ENCODE assay signal across 1 cellular context in genomic region chr5:177372910-177373309, GRCh38.
TF ChIP-seq lines count a peak whose summit lies in the region.

No MANE protein-coding gene starts in this region.

TF ChIP-seq in HepG2, 621 proteins besides CTCF, POLR2A, EP300 and RAD21:
- TF ChIP-seq NR3C1 (CRISPR knock-in tag; IDR thresholded peaks at IDR 0.05) (no peak), CSRNP1 (CRISPR knock-in tag; IDR thresholded peaks at IDR 0.05) (no peak), ZFP41 (CRISPR knock-in tag; IDR thresholded peaks at IDR 0.05; ENCODE audit: borderline replicate concordance) (no peak), ARNT2 (CRISPR knock-in tag; IDR thresholded peaks at IDR 0.05; ENCODE audit: low read depth) (no peak), ZNF615 (CRISPR knock-in tag; IDR thresholded peaks at IDR 0.05; ENCODE audit: borderline replicate concordance) (no peak), PREB (CRISPR knock-in tag; IDR thresholded peaks at IDR 0.05) (no peak), ZNF576 (CRISPR knock-in tag; IDR thresholded peaks at IDR 0.05) (no peak), ATF7 (IDR thresholded peaks at IDR 0.05) (no peak), ATF7 (CRISPR knock-in tag; IDR thresholded peaks at IDR 0.05) (no peak), HDAC2 (CRISPR knock-in tag; IDR thresholded peaks at IDR 0.05) (no peak), HDAC6 (IDR thresholded peaks at IDR 0.05; ENCODE audit: low read depth, low read length) (no peak), EHMT2 (IDR thresholded peaks at IDR 0.05; ENCODE audit: borderline replicate concordance, low read depth, low read length) (no peak), CENPBD1 (CRISPR knock-in tag; IDR thresholded peaks at IDR 0.05; ENCODE audit: borderline replicate concordance, low read depth) (no peak), SNAI1 (CRISPR knock-in tag; IDR thresholded peaks at IDR 0.05; ENCODE audit: borderline replicate concordance) (no peak), FOXO4 (CRISPR knock-in tag; conservative IDR thresholded peaks at IDR 0.05) (no peak), PAX8 (CRISPR knock-in tag; IDR thresholded peaks at IDR 0.05; ENCODE audit: borderline replicate concordance) (no peak), HNRNPH1 (optimal IDR thresholded peaks at IDR 0.05; ENCODE audit: low read depth, low read length) (no peak), NFIB (CRISPR knock-in tag; IDR thresholded peaks at IDR 0.05; ENCODE audit: borderline replicate concordance) (no peak)
- TF ChIP-seq, protein P1, sequence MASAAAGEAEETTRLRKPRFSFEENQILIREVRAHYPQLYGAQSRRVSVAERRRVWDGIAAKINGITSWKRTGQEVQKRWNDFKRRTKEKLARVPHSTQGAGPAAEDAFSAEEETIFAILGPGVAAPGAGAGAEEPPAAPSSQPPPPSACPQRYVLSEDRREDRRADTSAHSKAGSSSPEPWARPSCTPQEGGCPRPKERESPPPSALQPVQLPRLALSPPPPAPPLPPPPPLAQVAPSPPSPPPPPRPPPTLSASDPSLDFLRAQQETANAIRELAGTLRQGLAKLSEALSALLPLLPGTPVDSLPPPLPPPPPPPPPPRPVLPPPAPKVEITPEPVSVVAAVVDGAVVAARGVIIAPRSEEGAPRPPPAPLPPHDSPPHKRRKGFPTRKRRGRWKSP (CRISPR knock-in tag; IDR thresholded peaks at IDR 0.05): no peak
TF ChIP-seq in HepG2: peak in this region for 0.
